10 cellular contexts compared by ENCODE assay signal in the genomic region with DNA sequence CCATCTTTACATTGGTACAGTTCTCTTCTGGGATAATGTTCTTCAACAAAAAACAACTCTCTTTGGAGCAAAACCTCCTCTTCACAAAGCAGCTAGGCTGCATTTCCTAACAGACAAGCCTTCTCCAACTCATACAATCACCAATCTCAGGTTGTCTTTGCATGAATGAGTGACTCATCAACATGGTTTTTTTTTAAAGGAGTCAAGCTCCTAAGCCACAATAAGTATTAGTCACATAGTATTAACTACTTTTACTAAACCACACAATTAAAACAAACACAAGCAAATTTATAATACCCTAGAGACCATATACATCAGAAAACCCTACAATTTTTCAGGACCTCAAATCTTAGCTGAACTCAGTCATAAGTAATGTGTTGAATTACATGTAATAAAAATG.
A peak's percentile ranks its signal among the peaks of the same experiment; 100 is the strongest.
DNase-seq lines count a peak whose midpoint lies in the region; ATAC-seq, FAIRE-seq and TF ChIP-seq lines count a peak whose summit lies in the region.
"Had no signal": no experiment of that assay in that cellular context is flagged by ENCODE, and none has a peak within 500 bp of the region (broad histone marks: within the 10 kb centered on the region; RNA-seq: fewer than 3 reads in every experiment).

No MANE protein-coding gene starts in this region.

- no peak for TF ChIP-seq POLR2A in HepG2 (IDR thresholded peaks at IDR 0.05; ENCODE audit: insufficient read depth in 1 of 2, low read depth in 2 of 2, low read length in 2 of 2)
- TF ChIP-seq POLR2A in right lobe of liver (IDR thresholded peaks at IDR 0.05) = no peak

- ATAC-seq in HepG2 (no peak), right lobe of liver (no peak), HG02852 (IDR thresholded peaks at IDR 0.05; ENCODE audit: unreplicated experiment) (no peak)
- no peak for ATAC-seq in natural killer cell treated with Interleukin-12 subunit alpha and Interleukin-12 subunit beta and Interleukin-15 and Interleukin-18, amount 100 ng/mL, for 72 hours

- H3K36me3 ChIP-seq in HepG2 (replicated peaks in 1 of 2; ENCODE audit: control insufficient read depth in 1 of 2, insufficient read depth in 2 of 2, low read length in 2 of 2) = no peaks in the 10 kb centered on the region; a peak in 1 of 5 replicates
- H3K36me3 ChIP-seq in right lobe of liver = no peaks in the 10 kb centered on the region

- H3K9me3 ChIP-seq in HepG2 (ENCODE audit: low read length) = no peaks in the 10 kb centered on the region
- H3K9me3 ChIP-seq in right lobe of liver = no peaks in the 10 kb centered on the region

- H3K4me1 ChIP-seq in HepG2 (ENCODE audit: insufficient read depth, low read length) = no peaks in the 10 kb centered on the region
- no peaks in the 10 kb centered on the region for H3K4me1 ChIP-seq in right lobe of liver

- no peak overlapping the region for H3K4me3 Mint-ChIP-seq in natural killer cell treated with Interleukin-12 subunit alpha and Interleukin-12 subunit beta and Interleukin-15 and Interleukin-18, amount 100 ng/mL, for 72 hours

- BruUV-seq in HepG2 (replicated peaks; lab: Mats Ljungman, UMichigan) = no TSS peak

- peak; percentile 7 for DNase-seq in HepG2 (ENCODE audit: low spot score)
- no peak for DNase-seq in right lobe of liver
- DNase-seq in RPMI7951 (ENCODE audit: low read depth) = peak; percentile 87
- DNase-seq in fibroblast of the aortic adventitia (ENCODE audit: low read depth) = peak; percentile 70
- DNase-seq in natural killer cell treated with Interleukin-12 subunit alpha and Interleukin-12 subunit beta and Interleukin-15 and Interleukin-18, amount 100 ng/mL, for 72 hours (ENCODE audit: low spot score) = no peak
- no peak for DNase-seq in hippocampal formation (lab: John Stamatoyannopoulos, UW)
- DNase-seq in NCI-H2081 (lab: John Stamatoyannopoulos, UW) = no peak
- DNase-seq: NCI-H446 treated with DMSO at 0.1 percent for 48 hours had no signal

- in situ Hi-C loops in HepG2 (cut with HindIII; ENCODE audit: extremely low pct_ligation_motif_present, low pct_unique_long_range_greater_than_20kb) = no loop called here

- no peaks in the 10 kb centered on the region for H3K79me2 ChIP-seq in HepG2 (ENCODE audit: insufficient read depth, low read length)

- no peaks in the 10 kb centered on the region for H4K20me1 ChIP-seq in HepG2 (ENCODE audit: insufficient read depth, low read length)

- H3K4me3 ChIP-seq in HepG2 (replicated peaks in 1 of 3; ENCODE audit: insufficient read depth in 1 of 3, low read depth in 2 of 3, low read length in 3 of 3) (no peak overlapping the region), right lobe of liver (no peak overlapping the region), fibroblast of the aortic adventitia (ENCODE audit: low read depth, low read length) (no peak overlapping the region)

- no peak for TF ChIP-seq RAD21 in HepG2 (CRISPR knock-in tag; IDR thresholded peaks at IDR 0.05)

- no peaks in the 10 kb centered on the region for H3K27me3 Mint-ChIP-seq in natural killer cell treated with Interleukin-12 subunit alpha and Interleukin-12 subunit beta and Interleukin-15 and Interleukin-18, amount 100 ng/mL, for 72 hours

- H2AFZ ChIP-seq in HepG2 (ENCODE audit: low read length) = no peak overlapping the region

- no peak overlapping the region for H3K9ac ChIP-seq in HepG2 (ENCODE audit: insufficient read depth, low read depth, low read length)

- POLR2A ChIA-PET in HepG2 (lab: Yijun Ruan, JAX) = no interaction called here

- no peaks in the 10 kb centered on the region for H3K36me3 Mint-ChIP-seq in natural killer cell treated with Interleukin-12 subunit alpha and Interleukin-12 subunit beta and Interleukin-15 and Interleukin-18, amount 100 ng/mL, for 72 hours

- peaks cover 6 to 16% of the 10 kb centered on the region in 2 donors for H3K4me1 Mint-ChIP-seq in natural killer cell treated with Interleukin-12 subunit alpha and Interleukin-12 subunit beta and Interleukin-15 and Interleukin-18, amount 100 ng/mL, for 72 hours (ENCODE audit: low read depth in 2 of 2)

- TF ChIP-seq EP300 in HepG2 (IDR thresholded peaks at IDR 0.05; ENCODE audit: low read depth in 2 of 2, low read length in 2 of 2) (no peak), HepG2 (CRISPR knock-in tag; IDR thresholded peaks at IDR 0.05; ENCODE audit: borderline replicate concordance) (no peak)

- intact Hi-C loops in HepG2 (cut with micrococcal nuclease; ENCODE audit: unreplicated experiment) = no loop called here
- intact Hi-C loops in right lobe of liver (cut with DNase I) = no loop called here

- CTCF ChIA-PET in HepG2 (lab: Yijun Ruan, JAX; ENCODE audit: low intra/inter-chr PET ratio, low total read pairs) = no interaction called here

- no peaks in the 10 kb centered on the region for H3K27me3 ChIP-seq in HepG2 (ENCODE audit: control insufficient read depth in 1 of 2, insufficient read depth in 2 of 2, low read length in 2 of 2)
- H3K27me3 ChIP-seq in right lobe of liver = no peaks in the 10 kb centered on the region

- TF ChIP-seq CTCF in HepG2 (CRISPR knock-in tag; IDR thresholded peaks at IDR 0.05) (no peak), right lobe of liver (IDR thresholded peaks at IDR 0.05) (no peak), fibroblast of the aortic adventitia (IDR thresholded peaks at IDR 0.05; ENCODE audit: insufficient read depth, low read length) (no peak)

- no peak for FAIRE-seq in HepG2 (lab: Jason Lieb, UNC)

- no peak overlapping the region for H3K4me2 ChIP-seq in HepG2 (ENCODE audit: low read depth, low read length)

- no peak overlapping the region for H3K27ac Mint-ChIP-seq in natural killer cell treated with Interleukin-12 subunit alpha and Interleukin-12 subunit beta and Interleukin-15 and Interleukin-18, amount 100 ng/mL, for 72 hours

- H3K27ac ChIP-seq in HepG2 (ENCODE audit: extremely low read length, insufficient read depth, low read length) = no peak overlapping the region
- H3K27ac ChIP-seq in right lobe of liver = no peak overlapping the region
- H3K27ac ChIP-seq: C4-2B had no signal

- H3K9me3 Mint-ChIP-seq in natural killer cell treated with Interleukin-12 subunit alpha and Interleukin-12 subunit beta and Interleukin-15 and Interleukin-18, amount 100 ng/mL, for 72 hours = peaks cover 3% of the 10 kb centered on the region

TF ChIP-seq in HepG2, 621 proteins besides CTCF, POLR2A, EP300 and RAD21:
- TF ChIP-seq TARDBP (CRISPR knock-in tag; IDR thresholded peaks at IDR 0.05) (no peak), GABPB1 (CRISPR knock-in tag; IDR thresholded peaks at IDR 0.05) (no peak), SP2 (CRISPR knock-in tag; IDR thresholded peaks at IDR 0.05) (no peak)
- TF ChIP-seq, protein P1, sequence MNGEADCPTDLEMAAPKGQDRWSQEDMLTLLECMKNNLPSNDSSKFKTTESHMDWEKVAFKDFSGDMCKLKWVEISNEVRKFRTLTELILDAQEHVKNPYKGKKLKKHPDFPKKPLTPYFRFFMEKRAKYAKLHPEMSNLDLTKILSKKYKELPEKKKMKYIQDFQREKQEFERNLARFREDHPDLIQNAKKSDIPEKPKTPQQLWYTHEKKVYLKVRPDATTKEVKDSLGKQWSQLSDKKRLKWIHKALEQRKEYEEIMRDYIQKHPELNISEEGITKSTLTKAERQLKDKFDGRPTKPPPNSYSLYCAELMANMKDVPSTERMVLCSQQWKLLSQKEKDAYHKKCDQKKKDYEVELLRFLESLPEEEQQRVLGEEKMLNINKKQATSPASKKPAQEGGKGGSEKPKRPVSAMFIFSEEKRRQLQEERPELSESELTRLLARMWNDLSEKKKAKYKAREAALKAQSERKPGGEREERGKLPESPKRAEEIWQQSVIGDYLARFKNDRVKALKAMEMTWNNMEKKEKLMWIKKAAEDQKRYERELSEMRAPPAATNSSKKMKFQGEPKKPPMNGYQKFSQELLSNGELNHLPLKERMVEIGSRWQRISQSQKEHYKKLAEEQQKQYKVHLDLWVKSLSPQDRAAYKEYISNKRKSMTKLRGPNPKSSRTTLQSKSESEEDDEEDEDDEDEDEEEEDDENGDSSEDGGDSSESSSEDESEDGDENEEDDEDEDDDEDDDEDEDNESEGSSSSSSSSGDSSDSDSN (CRISPR knock-in tag; IDR thresholded peaks at IDR 0.05) = no peak

Comparison
In these comparisons a context has a peak if more than half of its experiments do, and no peak if none do; other contexts are left out.
1. DNase-seq: peak in HepG2 (single experiment), RPMI7951 (single experiment) and fibroblast of the aortic adventitia (single experiment); none in right lobe of liver (0 of 3), natural killer cell treated with Interleukin-12 subunit alpha and Interleukin-12 subunit beta and Interleukin-15 and Interleukin-18, amount 100 ng/mL, for 72 hours (single experiment), hippocampal formation (0 of 2) and NCI-H2081 (0 of 2).